22 cellular contexts compared by ENCODE assay signal in the genomic region with DNA sequence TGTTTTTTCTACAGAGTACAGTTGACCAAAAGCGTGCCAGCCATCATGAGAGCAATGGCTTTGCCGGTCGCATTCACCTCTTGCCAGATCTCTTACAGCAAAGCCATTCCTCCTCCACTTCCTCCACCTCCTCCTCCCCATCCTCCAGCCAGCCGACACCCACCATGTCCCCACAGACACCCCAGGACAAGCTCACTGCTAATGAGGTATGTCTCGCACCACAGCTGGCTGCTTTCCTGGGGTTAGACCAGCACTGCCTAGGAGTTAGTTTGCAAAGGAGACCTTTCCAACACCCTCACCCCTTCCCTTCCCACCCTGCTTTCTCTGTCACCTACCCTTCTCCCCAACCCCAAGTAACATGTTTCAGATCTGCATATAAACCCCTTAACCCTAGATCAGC.
DNase-seq lines count a peak whose midpoint lies in the region; ATAC-seq and TF ChIP-seq lines count a peak whose summit lies in the region.
"Had no signal": no experiment of that assay in that cellular context is flagged by ENCODE, and none has a peak within 500 bp of the region (broad histone marks: within the 10 kb centered on the region; RNA-seq: fewer than 3 reads in every experiment).

No MANE protein-coding gene starts in this region.

- no peak for TF ChIP-seq POLR2A in suprapubic skin (IDR thresholded peaks at IDR 0.05)

- no peak for TF ChIP-seq EP300 in suprapubic skin (IDR thresholded peaks at IDR 0.05)

- no peaks in the 10 kb centered on the region for H3K9me2 ChIP-seq in GM23338 (ENCODE audit: insufficient read depth)

- DNase-seq in T-helper 1 cell (no peak), GM23338 (ENCODE audit: low spot score) (no peak), left lobe of liver (ENCODE audit: low spot score) (no peak), HAP-1 (ENCODE audit: low spot score in 2 of 2) (no peak), chondrocyte (ENCODE audit: low spot score) (no peak), suprapubic skin (ENCODE audit: low spot score in 2 of 2) (no peak)
- DNase-seq: ACHN; C1 segment of cervical spinal cord; CD8-positive, alpha-beta T cell; KG1; NCI-H1092; NCI-H146; NCI-H2029; NCI-H2227 treated with DMSO at 0.1 percent for 48 hours; NCI-H510A treated with DMSO at 0.1 percent for 48 hours; NCI-H748 treated with DMSO at 0.1 percent for 48 hours; SHP77 treated with DMSO at 0.1 percent for 48 hours had no signal

- peaks cover 9% of the 10 kb centered on the region for H3K4me1 ChIP-seq in GM23338 (ENCODE audit: insufficient read depth)
- H3K4me1 ChIP-seq in neutrophil (ENCODE audit: control insufficient read depth in 1 of 2, insufficient read depth in 1 of 2, low read depth in 1 of 2, low read length in 1 of 2): no peaks in the 10 kb centered on the region
- no peaks in the 10 kb centered on the region for H3K4me1 ChIP-seq in HAP-1
- no peaks in the 10 kb centered on the region for H3K4me1 ChIP-seq in suprapubic skin

- H3K79me2 ChIP-seq in GM23338 (replicated peaks; ENCODE audit: insufficient read depth): no peaks in the 10 kb centered on the region

- no peaks in the 10 kb centered on the region for H3K27me3 ChIP-seq in GM23338 (ENCODE audit: insufficient read depth)
- no peaks in the 10 kb centered on the region for H3K27me3 ChIP-seq in neutrophil
- H3K27me3 ChIP-seq in HAP-1 (ENCODE audit: low read depth): no peaks in the 10 kb centered on the region
- H3K27me3 ChIP-seq in suprapubic skin: no peaks in the 10 kb centered on the region

- H3K36me3 ChIP-seq in GM23338 (ENCODE audit: insufficient read depth): peaks cover 63% of the 10 kb centered on the region
- H3K36me3 ChIP-seq in neutrophil: peaks cover 99% of the 10 kb centered on the region
- H3K36me3 ChIP-seq in HAP-1 (replicated peaks): peaks cover 52% of the 10 kb centered on the region
- H3K36me3 ChIP-seq in suprapubic skin: peaks cover 96% of the 10 kb centered on the region

- 82% methylated on average over 5 of the region's 5 CpGs for WGBS in suprapubic skin

- H4K20me1 ChIP-seq in GM23338 (replicated peaks; ENCODE audit: insufficient read depth): peaks cover 4% of the 10 kb centered on the region; the same call in 1 of the 2 replicates

- H2AFZ ChIP-seq in GM23338: no peak overlapping the region

- H3K9me3 ChIP-seq in neutrophil: no peaks in the 10 kb centered on the region
- no peaks in the 10 kb centered on the region for H3K9me3 ChIP-seq in HAP-1
- H3K9me3 ChIP-seq in suprapubic skin: no peaks in the 10 kb centered on the region

- no peak overlapping the region for H3K4me3 ChIP-seq in GM23338
- H3K4me3 ChIP-seq in neutrophil (ENCODE audit: low read depth in 1 of 2, low read length in 1 of 2): no peak overlapping the region
- H3K4me3 ChIP-seq in HAP-1: no peak overlapping the region
- no peak overlapping the region for H3K4me3 ChIP-seq in suprapubic skin
- H3K4me3 ChIP-seq: SK-N-MC had no signal

- ATAC-seq in GM23338 (no peak; the same call in 2 of the 3 replicates), left lobe of liver (peak; percentile 10)
- ATAC-seq: CD8-positive, alpha-beta T cell had no signal

- H3K36me3 Mint-ChIP-seq in T-helper 1 cell treated with Interleukin-12 subunit alpha and Interleukin-12 subunit beta and Interleukin-4 antibody, amounts not matched to agents 30 μg/mL and 1 μg/mL, for 36 hours (ENCODE audit: low read depth): peaks cover 62% of the 10 kb centered on the region
- H3K36me3 Mint-ChIP-seq in GM23338 (ENCODE audit: low read depth) (peaks cover 81% of the 10 kb centered on the region), chondrocyte (ENCODE audit: low read depth) (peaks cover 46% of the 10 kb centered on the region)

- no peaks in the 10 kb centered on the region for H3F3A ChIP-seq in GM23338 (replicated peaks; ENCODE audit: low read depth)

- H3K27ac Mint-ChIP-seq in T-helper 1 cell treated with Interleukin-12 subunit alpha and Interleukin-12 subunit beta and Interleukin-4 antibody, amounts not matched to agents 30 μg/mL and 1 μg/mL, for 36 hours: peak overlapping the region; percentile 8
- H3K27ac Mint-ChIP-seq in GM23338: peak overlapping the region; percentile 74
- H3K27ac Mint-ChIP-seq in chondrocyte (ENCODE audit: unreplicated experiment): no peak overlapping the region
- H3K27ac Mint-ChIP-seq: CD8-positive, alpha-beta T cell had no signal

- no peaks in the 10 kb centered on the region for H3K27me3 Mint-ChIP-seq in T-helper 1 cell treated with Interleukin-12 subunit alpha and Interleukin-12 subunit beta and Interleukin-4 antibody, amounts not matched to agents 30 μg/mL and 1 μg/mL, for 36 hours (ENCODE audit: low read depth)
- H3K27me3 Mint-ChIP-seq in GM23338 (ENCODE audit: insufficient read depth, low read depth, poor library complexity) (peaks cover 16% of the 10 kb centered on the region), chondrocyte (ENCODE audit: low read depth) (no peaks in the 10 kb centered on the region)

- in situ Hi-C loops in HAP-1 (cut with MboI; ENCODE audit: low sequenced_read_pairs): no loop called here

- TF ChIP-seq CTCF in GM23338 (conservative IDR thresholded peaks at IDR 0.05; ENCODE audit: low read depth in 2 of 2) (no peak), neutrophil (IDR thresholded peaks at IDR 0.05) (no peak), chondrocyte (IDR thresholded peaks at IDR 0.05) (no peak), suprapubic skin (IDR thresholded peaks at IDR 0.05) (no peak)

- H3K4me1 Mint-ChIP-seq in T-helper 1 cell treated with Interleukin-12 subunit alpha and Interleukin-12 subunit beta and Interleukin-4 antibody, amounts not matched to agents 30 μg/mL and 1 μg/mL, for 36 hours (ENCODE audit: low read depth): peaks cover 11% of the 10 kb centered on the region
- H3K4me1 Mint-ChIP-seq in GM23338 (peaks cover 21% of the 10 kb centered on the region; the same call in 2 of the 3 replicates), chondrocyte (ENCODE audit: low read depth) (peaks cover 25% of the 10 kb centered on the region)

- H3K27ac ChIP-seq in GM23338 (ENCODE audit: low read depth) (no peak overlapping the region), neutrophil (peak overlapping the region; percentile 23), suprapubic skin (no peak overlapping the region)
- H3K27ac ChIP-seq: 22Rv1, RWPE1, SK-N-MC had no signal

- H3K4me2 ChIP-seq in GM23338: no peak overlapping the region

- H3K4me3 Mint-ChIP-seq in T-helper 1 cell treated with Interleukin-12 subunit alpha and Interleukin-12 subunit beta and Interleukin-4 antibody, amounts not matched to agents 30 μg/mL and 1 μg/mL, for 36 hours: no peak overlapping the region
- no peak overlapping the region for H3K4me3 Mint-ChIP-seq in GM23338
- H3K4me3 Mint-ChIP-seq in chondrocyte (ENCODE audit: unreplicated experiment): no peak overlapping the region
- H3K4me3 Mint-ChIP-seq: CD8-positive, alpha-beta T cell had no signal

- no peaks in the 10 kb centered on the region for H3K9me3 Mint-ChIP-seq in T-helper 1 cell treated with Interleukin-12 subunit alpha and Interleukin-12 subunit beta and Interleukin-4 antibody, amounts not matched to agents 30 μg/mL and 1 μg/mL, for 36 hours
- H3K9me3 Mint-ChIP-seq in GM23338 (no peaks in the 10 kb centered on the region), chondrocyte (ENCODE audit: low read depth) (no peaks in the 10 kb centered on the region)
- H3K9me3 Mint-ChIP-seq: CD8-positive, alpha-beta T cell had no signal

TF ChIP-seq in GM23338, 12 proteins besides CTCF, POLR2A, EP300 and RAD21 (continues in another document):
- TF ChIP-seq ZNF331 (CRISPR knock-in tag; IDR thresholded peaks at IDR 0.05; ENCODE audit: low read depth) (no peak), NANOG (IDR thresholded peaks at IDR 0.05; ENCODE audit: borderline replicate concordance) (no peak), JUNB (IDR thresholded peaks at IDR 0.05; ENCODE audit: unreplicated experiment) (no peak)
